ENCODE assay signal across 8 cellular contexts in genomic region chr18:69677595-69677994, GRCh38.
"Had no signal": no experiment of that assay in that cellular context is flagged by ENCODE, and none has a peak within 500 bp of the region (broad histone marks: within the 10 kb centered on the region; RNA-seq: fewer than 3 reads in every experiment).

No MANE protein-coding gene starts in this region.

- FAIRE-seq: G401.6, GM12878, GM12891, GM12892, GM18507, GM19239 had no signal

- DNase-seq: GDM1, GF-D8 had no signal

- ATAC-seq: GM12878 had no signal

- H3K4me3 ChIP-seq: GM12878 had no signal
